1 cellular context compared by ENCODE assay signal in the genomic region with DNA sequence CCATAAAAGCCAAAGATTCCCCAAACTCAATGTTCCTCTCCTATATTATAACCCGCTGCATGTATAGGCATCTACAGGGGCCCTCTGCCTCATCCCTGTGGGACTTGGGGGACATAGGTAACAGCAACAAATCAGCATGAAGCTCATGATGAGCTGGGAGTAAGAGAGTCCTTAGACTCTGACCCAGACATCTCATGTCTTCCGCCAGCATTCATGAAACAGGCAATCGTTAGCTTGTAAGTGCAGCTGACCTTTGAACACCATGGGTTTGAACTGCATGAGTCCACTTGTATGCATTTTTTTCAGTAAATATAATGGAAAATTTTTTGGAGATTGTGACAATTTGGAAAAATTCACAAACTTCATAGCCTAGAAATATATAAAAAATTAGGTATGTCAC.
TF ChIP-seq lines count a peak whose summit lies in the region.

No MANE protein-coding gene starts in this region.

TF ChIP-seq in HepG2, 621 proteins besides CTCF, POLR2A, EP300 and RAD21 (continues in another document):
- TF ChIP-seq LRRFIP1 (CRISPR knock-in tag; conservative IDR thresholded peaks at IDR 0.05) (no peak), DBP (CRISPR knock-in tag; IDR thresholded peaks at IDR 0.05; ENCODE audit: not compliant biosample characterization) (no peak), ZNF354B (CRISPR knock-in tag; IDR thresholded peaks at IDR 0.05) (no peak), POGZ (CRISPR knock-in tag; IDR thresholded peaks at IDR 0.05) (peak; percentile 66), ATF5 (CRISPR knock-in tag; IDR thresholded peaks at IDR 0.05; ENCODE audit: low read depth) (no peak), CREM (IDR thresholded peaks at IDR 0.05) (0 out of 2 replicates have a peak, but pooled peaks have one; percentile 11), CREM (CRISPR knock-in tag; IDR thresholded peaks at IDR 0.05) (no peak), NFIC (IDR thresholded peaks at IDR 0.05; ENCODE audit: low read length) (peak; percentile 51; the same call in 1 of the 2 replicates), ZNF83 (CRISPR knock-in tag; IDR thresholded peaks at IDR 0.05; ENCODE audit: borderline replicate concordance) (no peak), SOX6 (IDR thresholded peaks at IDR 0.05) (no peak), SOX6 (CRISPR knock-in tag; IDR thresholded peaks at IDR 0.05) (peak; percentile 30; the same call in 1 of the 2 replicates), MXD4 (CRISPR knock-in tag; IDR thresholded peaks at IDR 0.05) (0 out of 2 replicates have a peak, but pooled peaks have one; percentile 11), GATAD2A (CRISPR knock-in tag; IDR thresholded peaks at IDR 0.05) (peak; percentile 45; the same call in 1 of the 2 replicates), ASH2L (IDR thresholded peaks at IDR 0.05; ENCODE audit: insufficient read length, low read depth, low read length) (peak; percentile 32), CEBPG (CRISPR knock-in tag; IDR thresholded peaks at IDR 0.05) (peak; percentile 30; the same call in 1 of the 2 replicates), ZSCAN20 (CRISPR knock-in tag; IDR thresholded peaks at IDR 0.05; ENCODE audit: borderline replicate concordance) (no peak), HDAC1 (CRISPR knock-in tag; IDR thresholded peaks at IDR 0.05) (no peak), FOXJ3 (CRISPR knock-in tag; IDR thresholded peaks at IDR 0.05; ENCODE audit: borderline replicate concordance) (peak; percentile 57; the same call in 1 of the 2 replicates), RCOR2 (CRISPR knock-in tag; IDR thresholded peaks at IDR 0.05) (0 out of 2 replicates have a peak, but pooled peaks have one; percentile 41), MAZ (IDR thresholded peaks at IDR 0.05; ENCODE audit: borderline replicate concordance, low read depth, low read length) (no peak), MAZ (CRISPR knock-in tag; IDR thresholded peaks at IDR 0.05; ENCODE audit: low read depth) (no peak), KLF15 (CRISPR knock-in tag; IDR thresholded peaks at IDR 0.05; ENCODE audit: borderline replicate concordance) (no peak), ZNF644 (CRISPR knock-in tag; IDR thresholded peaks at IDR 0.05; ENCODE audit: low read depth) (peak; percentile 90), MBD4 (IDR thresholded peaks at IDR 0.05; ENCODE audit: borderline replicate concordance, low read length) (no peak), ELF1 (CRISPR knock-in tag; IDR thresholded peaks at IDR 0.05) (0 out of 2 replicates have a peak, but pooled peaks have one; percentile 16), ZNF605 (CRISPR knock-in tag; IDR thresholded peaks at IDR 0.05) (no peak), ARID2 (CRISPR knock-in tag; IDR thresholded peaks at IDR 0.05; ENCODE audit: borderline replicate concordance) (no peak), ZNF746 (CRISPR knock-in tag; IDR thresholded peaks at IDR 0.05) (no peak), CBX5 (CRISPR knock-in tag; IDR thresholded peaks at IDR 0.05; ENCODE audit: borderline replicate concordance) (peak; percentile 27; the same call in 1 of the 2 replicates), EHMT2 (IDR thresholded peaks at IDR 0.05; ENCODE audit: borderline replicate concordance, low read depth, low read length) (no peak; the same call in 1 of the 2 replicates), ONECUT2 (CRISPR knock-in tag; IDR thresholded peaks at IDR 0.05) (0 out of 2 replicates have a peak, but pooled peaks have one; percentile 9), YEATS2 (CRISPR knock-in tag; IDR thresholded peaks at IDR 0.05; ENCODE audit: borderline replicate concordance) (no peak), ETV5 (CRISPR knock-in tag; IDR thresholded peaks at IDR 0.05; ENCODE audit: borderline replicate concordance) (peak; percentile 42; the same call in 1 of the 2 replicates), SOX5 (CRISPR knock-in tag; IDR thresholded peaks at IDR 0.05; ENCODE audit: borderline replicate concordance) (peak; percentile 48; the same call in 1 of the 2 replicates), ZNF879 (CRISPR knock-in tag; IDR thresholded peaks at IDR 0.05) (no peak), XRCC5 (optimal IDR thresholded peaks at IDR 0.05; ENCODE audit: low read length) (no peak), ZNF747 (CRISPR knock-in tag; IDR thresholded peaks at IDR 0.05; ENCODE audit: borderline replicate concordance) (peak; percentile 61; the same call in 1 of the 2 replicates), NR2F1 (CRISPR knock-in tag; IDR thresholded peaks at IDR 0.05) (0 out of 4 replicates have a peak, but pooled peaks of 1 of the 2 experiments have one; percentile 32)
- TF ChIP-seq, protein P1, sequence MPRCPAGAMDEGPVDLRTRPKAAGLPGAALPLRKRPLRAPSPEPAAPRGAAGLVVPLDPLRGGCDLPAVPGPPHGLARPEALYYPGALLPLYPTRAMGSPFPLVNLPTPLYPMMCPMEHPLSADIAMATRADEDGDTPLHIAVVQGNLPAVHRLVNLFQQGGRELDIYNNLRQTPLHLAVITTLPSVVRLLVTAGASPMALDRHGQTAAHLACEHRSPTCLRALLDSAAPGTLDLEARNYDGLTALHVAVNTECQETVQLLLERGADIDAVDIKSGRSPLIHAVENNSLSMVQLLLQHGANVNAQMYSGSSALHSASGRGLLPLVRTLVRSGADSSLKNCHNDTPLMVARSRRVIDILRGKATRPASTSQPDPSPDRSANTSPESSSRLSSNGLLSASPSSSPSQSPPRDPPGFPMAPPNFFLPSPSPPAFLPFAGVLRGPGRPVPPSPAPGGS (CRISPR knock-in tag; IDR thresholded peaks at IDR 0.05), result no peak
- TF ChIP-seq, protein P2, sequence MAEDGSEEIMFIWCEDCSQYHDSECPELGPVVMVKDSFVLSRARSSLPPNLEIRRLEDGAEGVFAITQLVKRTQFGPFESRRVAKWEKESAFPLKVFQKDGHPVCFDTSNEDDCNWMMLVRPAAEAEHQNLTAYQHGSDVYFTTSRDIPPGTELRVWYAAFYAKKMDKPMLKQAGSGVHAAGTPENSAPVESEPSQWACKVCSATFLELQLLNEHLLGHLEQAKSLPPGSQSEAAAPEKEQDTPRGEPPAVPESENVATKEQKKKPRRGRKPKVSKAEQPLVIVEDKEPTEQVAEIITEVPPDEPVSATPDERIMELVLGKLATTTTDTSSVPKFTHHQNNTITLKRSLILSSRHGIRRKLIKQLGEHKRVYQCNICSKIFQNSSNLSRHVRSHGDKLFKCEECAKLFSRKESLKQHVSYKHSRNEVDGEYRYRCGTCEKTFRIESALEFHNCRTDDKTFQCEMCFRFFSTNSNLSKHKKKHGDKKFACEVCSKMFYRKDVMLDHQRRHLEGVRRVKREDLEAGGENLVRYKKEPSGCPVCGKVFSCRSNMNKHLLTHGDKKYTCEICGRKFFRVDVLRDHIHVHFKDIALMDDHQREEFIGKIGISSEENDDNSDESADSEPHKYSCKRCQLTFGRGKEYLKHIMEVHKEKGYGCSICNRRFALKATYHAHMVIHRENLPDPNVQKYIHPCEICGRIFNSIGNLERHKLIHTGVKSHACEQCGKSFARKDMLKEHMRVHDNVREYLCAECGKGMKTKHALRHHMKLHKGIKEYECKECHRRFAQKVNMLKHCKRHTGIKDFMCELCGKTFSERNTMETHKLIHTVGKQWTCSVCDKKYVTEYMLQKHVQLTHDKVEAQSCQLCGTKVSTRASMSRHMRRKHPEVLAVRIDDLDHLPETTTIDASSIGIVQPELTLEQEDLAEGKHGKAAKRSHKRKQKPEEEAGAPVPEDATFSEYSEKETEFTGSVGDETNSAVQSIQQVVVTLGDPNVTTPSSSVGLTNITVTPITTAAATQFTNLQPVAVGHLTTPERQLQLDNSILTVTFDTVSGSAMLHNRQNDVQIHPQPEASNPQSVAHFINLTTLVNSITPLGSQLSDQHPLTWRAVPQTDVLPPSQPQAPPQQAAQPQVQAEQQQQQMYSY (CRISPR knock-in tag; IDR thresholded peaks at IDR 0.05), result no peak
- TF ChIP-seq, protein P3, sequence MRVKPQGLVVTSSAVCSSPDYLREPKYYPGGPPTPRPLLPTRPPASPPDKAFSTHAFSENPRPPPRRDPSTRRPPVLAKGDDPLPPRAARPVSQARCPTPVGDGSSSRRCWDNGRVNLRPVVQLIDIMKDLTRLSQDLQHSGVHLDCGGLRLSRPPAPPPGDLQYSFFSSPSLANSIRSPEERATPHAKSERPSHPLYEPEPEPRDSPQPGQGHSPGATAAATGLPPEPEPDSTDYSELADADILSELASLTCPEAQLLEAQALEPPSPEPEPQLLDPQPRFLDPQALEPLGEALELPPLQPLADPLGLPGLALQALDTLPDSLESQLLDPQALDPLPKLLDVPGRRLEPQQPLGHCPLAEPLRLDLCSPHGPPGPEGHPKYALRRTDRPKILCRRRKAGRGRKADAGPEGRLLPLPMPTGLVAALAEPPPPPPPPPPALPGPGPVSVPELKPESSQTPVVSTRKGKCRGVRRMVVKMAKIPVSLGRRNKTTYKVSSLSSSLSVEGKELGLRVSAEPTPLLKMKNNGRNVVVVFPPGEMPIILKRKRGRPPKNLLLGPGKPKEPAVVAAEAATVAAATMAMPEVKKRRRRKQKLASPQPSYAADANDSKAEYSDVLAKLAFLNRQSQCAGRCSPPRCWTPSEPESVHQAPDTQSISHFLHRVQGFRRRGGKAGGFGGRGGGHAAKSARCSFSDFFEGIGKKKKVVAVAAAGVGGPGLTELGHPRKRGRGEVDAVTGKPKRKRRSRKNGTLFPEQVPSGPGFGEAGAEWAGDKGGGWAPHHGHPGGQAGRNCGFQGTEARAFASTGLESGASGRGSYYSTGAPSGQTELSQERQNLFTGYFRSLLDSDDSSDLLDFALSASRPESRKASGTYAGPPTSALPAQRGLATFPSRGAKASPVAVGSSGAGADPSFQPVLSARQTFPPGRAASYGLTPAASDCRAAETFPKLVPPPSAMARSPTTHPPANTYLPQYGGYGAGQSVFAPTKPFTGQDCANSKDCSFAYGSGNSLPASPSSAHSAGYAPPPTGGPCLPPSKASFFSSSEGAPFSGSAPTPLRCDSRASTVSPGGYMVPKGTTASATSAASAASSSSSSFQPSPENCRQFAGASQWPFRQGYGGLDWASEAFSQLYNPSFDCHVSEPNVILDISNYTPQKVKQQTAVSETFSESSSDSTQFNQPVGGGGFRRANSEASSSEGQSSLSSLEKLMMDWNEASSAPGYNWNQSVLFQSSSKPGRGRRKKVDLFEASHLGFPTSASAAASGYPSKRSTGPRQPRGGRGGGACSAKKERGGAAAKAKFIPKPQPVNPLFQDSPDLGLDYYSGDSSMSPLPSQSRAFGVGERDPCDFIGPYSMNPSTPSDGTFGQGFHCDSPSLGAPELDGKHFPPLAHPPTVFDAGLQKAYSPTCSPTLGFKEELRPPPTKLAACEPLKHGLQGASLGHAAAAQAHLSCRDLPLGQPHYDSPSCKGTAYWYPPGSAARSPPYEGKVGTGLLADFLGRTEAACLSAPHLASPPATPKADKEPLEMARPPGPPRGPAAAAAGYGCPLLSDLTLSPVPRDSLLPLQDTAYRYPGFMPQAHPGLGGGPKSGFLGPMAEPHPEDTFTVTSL (CRISPR knock-in tag; IDR thresholded peaks at IDR 0.05; ENCODE audit: borderline replicate concordance), result peak; percentile 58; the same call in 1 of the 2 replicates
- TF ChIP-seq, protein P4, sequence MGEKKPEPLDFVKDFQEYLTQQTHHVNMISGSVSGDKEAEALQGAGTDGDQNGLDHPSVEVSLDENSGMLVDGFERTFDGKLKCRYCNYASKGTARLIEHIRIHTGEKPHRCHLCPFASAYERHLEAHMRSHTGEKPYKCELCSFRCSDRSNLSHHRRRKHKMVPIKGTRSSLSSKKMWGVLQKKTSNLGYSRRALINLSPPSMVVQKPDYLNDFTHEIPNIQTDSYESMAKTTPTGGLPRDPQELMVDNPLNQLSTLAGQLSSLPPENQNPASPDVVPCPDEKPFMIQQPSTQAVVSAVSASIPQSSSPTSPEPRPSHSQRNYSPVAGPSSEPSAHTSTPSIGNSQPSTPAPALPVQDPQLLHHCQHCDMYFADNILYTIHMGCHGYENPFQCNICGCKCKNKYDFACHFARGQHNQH (CRISPR knock-in tag; IDR thresholded peaks at IDR 0.05), result peak; percentile 50; the same call in 1 of the 2 replicates
- TF ChIP-seq, protein P5, sequence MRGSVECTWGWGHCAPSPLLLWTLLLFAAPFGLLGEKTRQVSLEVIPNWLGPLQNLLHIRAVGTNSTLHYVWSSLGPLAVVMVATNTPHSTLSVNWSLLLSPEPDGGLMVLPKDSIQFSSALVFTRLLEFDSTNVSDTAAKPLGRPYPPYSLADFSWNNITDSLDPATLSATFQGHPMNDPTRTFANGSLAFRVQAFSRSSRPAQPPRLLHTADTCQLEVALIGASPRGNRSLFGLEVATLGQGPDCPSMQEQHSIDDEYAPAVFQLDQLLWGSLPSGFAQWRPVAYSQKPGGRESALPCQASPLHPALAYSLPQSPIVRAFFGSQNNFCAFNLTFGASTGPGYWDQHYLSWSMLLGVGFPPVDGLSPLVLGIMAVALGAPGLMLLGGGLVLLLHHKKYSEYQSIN (CRISPR knock-in tag; IDR thresholded peaks at IDR 0.05; ENCODE audit: borderline replicate concordance), result no peak
- TF ChIP-seq, protein P6, sequence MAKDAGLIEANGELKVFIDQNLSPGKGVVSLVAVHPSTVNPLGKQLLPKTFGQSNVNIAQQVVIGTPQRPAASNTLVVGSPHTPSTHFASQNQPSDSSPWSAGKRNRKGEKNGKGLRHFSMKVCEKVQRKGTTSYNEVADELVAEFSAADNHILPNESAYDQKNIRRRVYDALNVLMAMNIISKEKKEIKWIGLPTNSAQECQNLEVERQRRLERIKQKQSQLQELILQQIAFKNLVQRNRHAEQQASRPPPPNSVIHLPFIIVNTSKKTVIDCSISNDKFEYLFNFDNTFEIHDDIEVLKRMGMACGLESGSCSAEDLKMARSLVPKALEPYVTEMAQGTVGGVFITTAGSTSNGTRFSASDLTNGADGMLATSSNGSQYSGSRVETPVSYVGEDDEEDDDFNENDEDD (CRISPR knock-in tag; IDR thresholded peaks at IDR 0.05; ENCODE audit: borderline replicate concordance), result no peak
